Comparison of ENCODE assay signal across 1 cellular context in genomic region chr2:218245214-218245613, GRCh38.
A peak's percentile ranks its signal among the peaks of the same experiment; 100 is the strongest.
TF ChIP-seq lines count a peak whose summit lies in the region.

No MANE protein-coding gene starts in this region.

TF ChIP-seq in HepG2, 621 proteins besides CTCF, POLR2A, EP300 and RAD21 (continued from another document):
- TF ChIP-seq PAXIP1 (CRISPR knock-in tag; conservative IDR thresholded peaks at IDR 0.05) (peak; percentile 59), SIX4 (CRISPR knock-in tag; IDR thresholded peaks at IDR 0.05) (no peak), ZBTB42 (CRISPR knock-in tag; IDR thresholded peaks at IDR 0.05) (no peak), ZFP90 (CRISPR knock-in tag; IDR thresholded peaks at IDR 0.05; ENCODE audit: borderline replicate concordance) (no peak), LCORL (IDR thresholded peaks at IDR 0.05) (no peak), LCORL (CRISPR knock-in tag; IDR thresholded peaks at IDR 0.05) (no peak), HDAC1 (CRISPR knock-in tag; IDR thresholded peaks at IDR 0.05) (peak; percentile 44; the same call in 1 of the 2 replicates), ZNF331 (CRISPR knock-in tag; IDR thresholded peaks at IDR 0.05) (peak; percentile 44; the same call in 1 of the 2 replicates), FOXP1 (IDR thresholded peaks at IDR 0.05) (no peak), FOXP1 (CRISPR knock-in tag; IDR thresholded peaks at IDR 0.05) (peak; percentile 19; the same call in 1 of the 2 replicates), NR2F2 (IDR thresholded peaks at IDR 0.05; ENCODE audit: borderline replicate concordance, low read depth) (peak; percentile 31; the same call in 1 of the 2 replicates), FOXO1 (CRISPR knock-in tag; IDR thresholded peaks at IDR 0.05) (no peak), SMAD1 (CRISPR knock-in tag; IDR thresholded peaks at IDR 0.05; ENCODE audit: borderline replicate concordance, low read depth) (no peak), CREB1 (IDR thresholded peaks at IDR 0.05) (no peak), CREB1 (CRISPR knock-in tag; IDR thresholded peaks at IDR 0.05) (peak; percentile 22; the same call in 1 of the 2 replicates), POGZ (CRISPR knock-in tag; IDR thresholded peaks at IDR 0.05) (peak; percentile 32; the same call in 1 of the 2 replicates), HIVEP1 (CRISPR knock-in tag; IDR thresholded peaks at IDR 0.05) (0 out of 2 replicates have a peak, but pooled peaks have one; percentile 39), ZFP1 (CRISPR knock-in tag; IDR thresholded peaks at IDR 0.05) (no peak), ESRRA (CRISPR knock-in tag; IDR thresholded peaks at IDR 0.05; ENCODE audit: low read depth) (no peak), ZNF44 (CRISPR knock-in tag; IDR thresholded peaks at IDR 0.05) (0 out of 2 replicates have a peak, but pooled peaks have one; percentile 63), ZNF367 (CRISPR knock-in tag; IDR thresholded peaks at IDR 0.05; ENCODE audit: borderline replicate concordance) (0 out of 2 replicates have a peak, but pooled peaks have one; percentile 27), NFIC (IDR thresholded peaks at IDR 0.05; ENCODE audit: low read length) (0 out of 2 replicates have a peak, but pooled peaks have one; percentile 46), SOX13 (IDR thresholded peaks at IDR 0.05) (no peak), SOX13 (CRISPR knock-in tag; conservative IDR thresholded peaks at IDR 0.05 in 1 of 2, IDR thresholded peaks at IDR 0.05 in 1 of 2) (peak in 1 of 2 experiments; percentile 28; a peak in 1 of 4 replicates), FUBP1 (CRISPR knock-in tag; IDR thresholded peaks at IDR 0.05; ENCODE audit: borderline replicate concordance) (no peak)
- TF ChIP-seq, protein P1, sequence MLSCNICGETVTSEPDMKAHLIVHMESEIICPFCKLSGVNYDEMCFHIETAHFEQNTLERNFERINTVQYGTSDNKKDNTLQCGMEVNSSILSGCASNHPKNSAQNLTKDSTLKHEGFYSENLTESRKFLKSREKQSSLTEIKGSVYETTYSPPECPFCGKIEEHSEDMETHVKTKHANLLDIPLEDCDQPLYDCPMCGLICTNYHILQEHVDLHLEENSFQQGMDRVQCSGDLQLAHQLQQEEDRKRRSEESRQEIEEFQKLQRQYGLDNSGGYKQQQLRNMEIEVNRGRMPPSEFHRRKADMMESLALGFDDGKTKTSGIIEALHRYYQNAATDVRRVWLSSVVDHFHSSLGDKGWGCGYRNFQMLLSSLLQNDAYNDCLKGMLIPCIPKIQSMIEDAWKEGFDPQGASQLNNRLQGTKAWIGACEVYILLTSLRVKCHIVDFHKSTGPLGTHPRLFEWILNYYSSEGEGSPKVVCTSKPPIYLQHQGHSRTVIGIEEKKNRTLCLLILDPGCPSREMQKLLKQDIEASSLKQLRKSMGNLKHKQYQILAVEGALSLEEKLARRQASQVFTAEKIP (CRISPR knock-in tag; IDR thresholded peaks at IDR 0.05; ENCODE audit: borderline replicate concordance), result no peak
- TF ChIP-seq, protein P2, sequence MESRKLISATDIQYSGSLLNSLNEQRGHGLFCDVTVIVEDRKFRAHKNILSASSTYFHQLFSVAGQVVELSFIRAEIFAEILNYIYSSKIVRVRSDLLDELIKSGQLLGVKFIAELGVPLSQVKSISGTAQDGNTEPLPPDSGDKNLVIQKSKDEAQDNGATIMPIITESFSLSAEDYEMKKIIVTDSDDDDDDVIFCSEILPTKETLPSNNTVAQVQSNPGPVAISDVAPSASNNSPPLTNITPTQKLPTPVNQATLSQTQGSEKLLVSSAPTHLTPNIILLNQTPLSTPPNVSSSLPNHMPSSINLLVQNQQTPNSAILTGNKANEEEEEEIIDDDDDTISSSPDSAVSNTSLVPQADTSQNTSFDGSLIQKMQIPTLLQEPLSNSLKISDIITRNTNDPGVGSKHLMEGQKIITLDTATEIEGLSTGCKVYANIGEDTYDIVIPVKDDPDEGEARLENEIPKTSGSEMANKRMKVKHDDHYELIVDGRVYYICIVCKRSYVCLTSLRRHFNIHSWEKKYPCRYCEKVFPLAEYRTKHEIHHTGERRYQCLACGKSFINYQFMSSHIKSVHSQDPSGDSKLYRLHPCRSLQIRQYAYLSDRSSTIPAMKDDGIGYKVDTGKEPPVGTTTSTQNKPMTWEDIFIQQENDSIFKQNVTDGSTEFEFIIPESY (CRISPR knock-in tag; IDR thresholded peaks at IDR 0.05), result no peak
